Comparison of ENCODE assay signal across 19 cellular contexts in genomic region chr15:97547381-97547780, GRCh38.
"Had no signal": no experiment of that assay in that cellular context is flagged by ENCODE, and none has a peak within 500 bp of the region (broad histone marks: within the 10 kb centered on the region; RNA-seq: fewer than 3 reads in every experiment).

No MANE protein-coding gene starts in this region.

- H3K27ac ChIP-seq: breast epithelium, esophagus muscularis mucosa, gastrocnemius medialis, neutrophil, ovary, prostate gland, testis, uterus, VCaP had no signal

- H3K9me3 ChIP-seq: gastrocnemius medialis, neutrophil, ovary, prostate gland, testis, uterus had no signal

- H3K4me1 ChIP-seq: breast epithelium, esophagus muscularis mucosa, gastrocnemius medialis, prostate gland, testis, uterus had no signal

- H3K4me3 ChIP-seq: breast epithelium, esophagus muscularis mucosa, gastrocnemius medialis, ovary, prostate gland, testis, uterus had no signal

- H3K36me3 ChIP-seq: breast epithelium, esophagus muscularis mucosa, gastrocnemius medialis, neutrophil, ovary, prostate gland, uterus had no signal

- H3K27me3 ChIP-seq: breast epithelium, esophagus muscularis mucosa, gastrocnemius medialis, neutrophil, ovary, testis, uterus had no signal

- DNase-seq: activated CD4-positive, alpha-beta memory T cell treated with anti-CD3 and anti-CD28 coated beads, Interleukin-2, amount 10 ng/mL, durations not matched to agents 7 days and 5 days; activated CD4-positive, alpha-beta T cell treated with anti-CD3 and anti-CD28 coated beads, Interleukin-2, amount 10 ng/mL, durations not matched to agents 24 days and 14 days; activated gamma-delta T cell treated with Interleukin-2 at 50 U/mL for 16 hours; activated T-cell treated with anti-CD3 and anti-CD28 coated beads, Interleukin-2, amount 50 U/mL, for 1 hour; gastrocnemius medialis; islet precursor cell; left cardiac atrium; ovary; stimulated activated CD4-positive, alpha-beta T cell treated with anti-CD3 and anti-CD28 coated beads, Interleukin-2, amount 100 ng/mL, for 48 hours; stimulated activated CD8-positive, alpha-beta memory T cell treated with anti-CD3 and anti-CD28 coated beads, Interleukin-4, amount 100 ng/mL, for 48 hours; stimulated activated naive CD4-positive, alpha-beta T cell; testis; trophoblast cell; uterus had no signal
